Comparison of ENCODE assay signal across 9 cellular contexts in genomic region chr19:49814010-49814409, GRCh38. TPM values are rescaled to one million over a fixed set of nuclear protein-coding genes. Genes with fewer than 3 reads are reported as not detected.
DNase-seq lines count a peak whose midpoint lies in the region; ATAC-seq, FAIRE-seq and TF ChIP-seq lines count a peak whose summit lies in the region.
"Had no signal": no experiment of that assay in that cellular context is flagged by ENCODE, and none has a peak within 500 bp of the region (broad histone marks: within the 10 kb centered on the region; RNA-seq: fewer than 3 reads in every experiment).

No MANE protein-coding gene starts in this region.

- H3K9me3 ChIP-seq in astrocyte (ENCODE audit: insufficient read depth, low read depth, low read length): no peaks in the 10 kb centered on the region

- H3K4me1 Mint-ChIP-seq in stimulated activated naive CD8-positive, alpha-beta T cell treated with anti-CD3 and anti-CD28 coated beads, Interleukin-15, Interleukin-2, amounts not matched to agents 100 ng/mL and 50 ng/mL, for 24 hours (ENCODE audit: low read depth): peaks cover 36% of the 10 kb centered on the region
- peaks cover 5% of the 10 kb centered on the region for H3K4me1 Mint-ChIP-seq in astrocyte (ENCODE audit: low read depth, unreplicated experiment)
- H3K4me1 Mint-ChIP-seq in mesothelial cell of epicardium: peaks cover 29% of the 10 kb centered on the region

- no peaks in the 10 kb centered on the region for H3K27me3 Mint-ChIP-seq in stimulated activated naive CD8-positive, alpha-beta T cell treated with anti-CD3 and anti-CD28 coated beads, Interleukin-15, Interleukin-2, amounts not matched to agents 100 ng/mL and 50 ng/mL, for 24 hours
- H3K27me3 Mint-ChIP-seq in astrocyte (ENCODE audit: low read depth, unreplicated experiment): no peaks in the 10 kb centered on the region
- H3K27me3 Mint-ChIP-seq in mesothelial cell of epicardium (ENCODE audit: low read depth): no peaks in the 10 kb centered on the region

- peak overlapping the region; percentile 86 for H3K4me3 ChIP-seq in astrocyte (ENCODE audit: insufficient read depth, low read depth, low read length)

- H2AFZ ChIP-seq in astrocyte (ENCODE audit: low read depth, low read length): peak overlapping the region; percentile 3

- H3K9me3 Mint-ChIP-seq in stimulated activated naive CD8-positive, alpha-beta T cell treated with anti-CD3 and anti-CD28 coated beads, Interleukin-15, Interleukin-2, amounts not matched to agents 100 ng/mL and 50 ng/mL, for 24 hours: no peaks in the 10 kb centered on the region
- H3K9me3 Mint-ChIP-seq in astrocyte (ENCODE audit: unreplicated experiment) (no peaks in the 10 kb centered on the region), mesothelial cell of epicardium (no peaks in the 10 kb centered on the region)

- peak overlapping the region; percentile 91 for H3K9ac ChIP-seq in astrocyte (ENCODE audit: low read length)

- H3K27me3 ChIP-seq in astrocyte (ENCODE audit: insufficient read depth, low read length): no peaks in the 10 kb centered on the region

- H3K4me2 ChIP-seq in astrocyte (ENCODE audit: low read length): peak overlapping the region; percentile 87

- H3K4me3 Mint-ChIP-seq in stimulated activated naive CD8-positive, alpha-beta T cell treated with anti-CD3 and anti-CD28 coated beads, Interleukin-15, Interleukin-2, amounts not matched to agents 100 ng/mL and 50 ng/mL, for 24 hours: peak overlapping the region; percentile 90
- peak overlapping the region; percentile 92 for H3K4me3 Mint-ChIP-seq in astrocyte (ENCODE audit: unreplicated experiment)
- H3K4me3 Mint-ChIP-seq in mesothelial cell of epicardium: no peak overlapping the region

- peaks cover 2% of the 10 kb centered on the region for H4K20me1 ChIP-seq in astrocyte (ENCODE audit: insufficient read depth, low read length)

- H3K27ac Mint-ChIP-seq in stimulated activated naive CD8-positive, alpha-beta T cell treated with anti-CD3 and anti-CD28 coated beads, Interleukin-15, Interleukin-2, amounts not matched to agents 100 ng/mL and 50 ng/mL, for 24 hours: peak overlapping the region; percentile 66
- H3K27ac Mint-ChIP-seq in astrocyte (ENCODE audit: unreplicated experiment) (peak overlapping the region; percentile 72), mesothelial cell of epicardium (peak overlapping the region; percentile 98)

- no peak for TF ChIP-seq CTCF in astrocyte (IDR thresholded peaks at IDR 0.05; ENCODE audit: insufficient read depth, low read depth, low read length)
- no peak for TF ChIP-seq CTCF in mesothelial cell of epicardium (IDR thresholded peaks at IDR 0.05; ENCODE audit: unreplicated experiment)

- peaks cover 9% of the 10 kb centered on the region for H3K79me2 ChIP-seq in astrocyte (ENCODE audit: insufficient read depth, low read length)

- no peak for ATAC-seq in stimulated activated naive CD8-positive, alpha-beta T cell treated with anti-CD3 and anti-CD28 coated beads, Interleukin-15, Interleukin-2, amounts not matched to agents 100 U/mL and 50 U/mL, for 24 hours

- no peaks in the 10 kb centered on the region for H3K36me3 Mint-ChIP-seq in stimulated activated naive CD8-positive, alpha-beta T cell treated with anti-CD3 and anti-CD28 coated beads, Interleukin-15, Interleukin-2, amounts not matched to agents 100 ng/mL and 50 ng/mL, for 24 hours (ENCODE audit: low read depth)
- H3K36me3 Mint-ChIP-seq in astrocyte (ENCODE audit: low read depth, unreplicated experiment) (peaks cover 5% of the 10 kb centered on the region), mesothelial cell of epicardium (no peaks in the 10 kb centered on the region)

- no peak for DNase-seq in stimulated activated naive CD8-positive, alpha-beta T cell treated with anti-CD3 and anti-CD28 coated beads, Interleukin-15, Interleukin-2, amounts not matched to agents 100 U/mL and 50 U/mL, for 24 hours
- DNase-seq in astrocyte (ENCODE audit: low read depth) (no peak), mesothelial cell of epicardium (ENCODE audit: low spot score in 2 of 2, unreplicated experiment in 2 of 2) (no peak), NCI-H1694 (lab: John Stamatoyannopoulos, UW) (no peak), SIG-M5 (lab: John Stamatoyannopoulos, UW) (no peak), NCI-H526 (lab: John Stamatoyannopoulos, UW) (no peak)
- no peak for DNase-seq in stimulated activated CD8-positive, alpha-beta memory T cell treated with anti-CD3 and anti-CD28 coated beads, Interleukin-4, amount 100 ng/mL, for 48 hours

- no peak for FAIRE-seq in astrocyte (lab: Jason Lieb, UNC)

- H3K4me1 ChIP-seq in astrocyte (ENCODE audit: insufficient read depth, low read length): peaks cover 25% of the 10 kb centered on the region

- H3K27ac ChIP-seq in astrocyte (ENCODE audit: low read depth, low read length): peak overlapping the region; percentile 93

- no peaks in the 10 kb centered on the region for H3K36me3 ChIP-seq in astrocyte (ENCODE audit: insufficient read depth, low read length)

RNA-seq across cellular contexts. Expression of gene FUZ, which starts 0.9 kb away (rescaled TPM):
- total RNA-seq in astrocyte: 8.9 and 9.8 TPM in 2 replicates
- 23.1 to 25.8 TPM (median 23.2 TPM) in 3 replicates for total RNA-seq in mesothelial cell of epicardium

RNA-seq across cellular contexts. Expression of gene MED25, which starts 4.1 kb away (rescaled TPM):
- 61.3 and 72.2 TPM in 2 replicates for total RNA-seq in astrocyte
- total RNA-seq in mesothelial cell of epicardium: 103 to 107 TPM (median 105 TPM) in 3 replicates

RNA-seq across cellular contexts. Expression of gene PTOV1, which starts 36.9 kb away (rescaled TPM):
- total RNA-seq in astrocyte (162 and 172 TPM in 2 replicates), mesothelial cell of epicardium (415 to 431 TPM (median 422 TPM) in 3 replicates)

RNA-seq across cellular contexts. Expression of gene AP2A1, which starts 47.2 kb away (rescaled TPM):
- total RNA-seq in astrocyte: 163 and 168 TPM in 2 replicates
- total RNA-seq in mesothelial cell of epicardium: 84.6 to 89.6 TPM (median 85.2 TPM) in 3 replicates

RNA-seq across cellular contexts. Expression of gene TSKS, which starts 50.9 kb away (rescaled TPM):
- total RNA-seq in astrocyte: not detected in 2 replicates
- not detected in 3 replicates for total RNA-seq in mesothelial cell of epicardium
- total RNA-seq: kidney epithelial cell had no signal
